ENCODE assay signal across 18 cellular contexts in the genomic region with DNA sequence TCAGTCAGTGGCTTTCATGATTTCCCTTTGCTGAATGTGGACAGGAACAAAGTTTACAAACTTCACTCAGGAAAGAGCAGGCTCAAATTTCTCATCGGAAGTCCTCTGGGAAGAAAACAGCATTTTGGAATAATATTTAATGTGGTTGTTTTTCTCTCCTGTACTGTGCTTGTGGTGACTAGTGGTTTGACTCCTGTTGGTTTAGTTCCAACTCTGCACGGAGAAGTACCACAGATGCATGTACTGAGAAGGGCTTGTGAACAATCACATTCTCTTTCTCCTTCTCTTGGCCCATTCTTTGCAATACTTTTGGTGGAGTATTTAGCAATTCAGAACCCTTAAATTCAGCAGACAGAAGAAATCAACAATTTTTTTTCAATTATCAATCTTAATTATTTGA. TPM values are rescaled to one million over a fixed set of nuclear protein-coding genes. Genes with fewer than 3 reads are reported as not detected.
DNase-seq lines count a peak whose midpoint lies in the region; ATAC-seq, FAIRE-seq and TF ChIP-seq lines count a peak whose summit lies in the region.
"Had no signal": no experiment of that assay in that cellular context is flagged by ENCODE, and none has a peak within 500 bp of the region (broad histone marks: within the 10 kb centered on the region; RNA-seq: fewer than 3 reads in every experiment).

No MANE protein-coding gene starts in this region.

- H3K4me3 Mint-ChIP-seq in osteocyte (ENCODE audit: unreplicated experiment): no peak overlapping the region
- H3K4me3 Mint-ChIP-seq: activated CD8-positive, alpha-beta memory T cell treated with anti-CD3 and anti-CD28 coated beads, Interleukin-2, amount 10 ng/mL, durations not matched to agents 7 days and 5 days; activated naive CD8-positive, alpha-beta T cell treated with anti-CD3 and anti-CD28 coated beads, Interleukin-2, amount 50 U/mL, for 24 hours; endodermal cell had no signal

- H3K9me3 ChIP-seq in endothelial cell of umbilical vein (replicated peaks; ENCODE audit: control insufficient read depth, insufficient read depth, low read length) (no peaks in the 10 kb centered on the region), aorta (ENCODE audit: control insufficient read depth, low read length) (no peaks in the 10 kb centered on the region)
- H3K9me3 ChIP-seq: BLaER1, pancreas had no signal

- 5 to 10% methylated on average over 2 of the region's 2 CpGs for WGBS in aorta, 2 donors

- no peak overlapping the region for H2AFZ ChIP-seq in endothelial cell of umbilical vein (ENCODE audit: low read depth, low read length)

- H3K4me3 ChIP-seq in endothelial cell of umbilical vein (replicated peaks in 1 of 3; ENCODE audit: insufficient read depth in 1 of 3, low read depth in 1 of 3, low read length in 3 of 3): peak overlapping the region in 1 of 3 experiments; percentile 34
- H3K4me3 ChIP-seq in aorta (ENCODE audit: low read length in 2 of 2): no peak overlapping the region
- H3K4me3 ChIP-seq: BLaER1, lung, pancreas had no signal

- dilution Hi-C loops in endothelial cell of umbilical vein (cut with MboI; ENCODE audit: extremely low pct_ligation_motif_present, low sequenced_read_pairs): no loop called here

- DNase-seq in Ammon's horn (ENCODE audit: low spot score) (peak; percentile 14), M059J (ENCODE audit: low read depth) (peak; percentile 84), endothelial cell of umbilical vein (ENCODE audit: low read depth, low spot score) (peak; percentile 86), osteocyte (ENCODE audit: extremely low spot score, unreplicated experiment) (no peak), NCI-H510A (lab: John Stamatoyannopoulos, UW) (no peak), aorta (no peak), GM19240 (ENCODE audit: insufficient read length, low spot score) (no peak)
- no peak for DNase-seq in effector CD4-positive, alpha-beta T cell
- DNase-seq: activated CD8-positive, alpha-beta memory T cell treated with anti-CD3 and anti-CD28 coated beads, Interleukin-2, amount 10 ng/mL, durations not matched to agents 7 days and 5 days; activated naive CD8-positive, alpha-beta T cell treated with anti-CD3 and anti-CD28 coated beads, Interleukin-2, amount 50 U/mL, for 24 hours; endodermal cell; NCI-H1417 treated with DMSO at 0.1 percent for 48 hours; pancreas; SIG-M5; stimulated activated CD4-positive, alpha-beta T cell treated with anti-CD3 and anti-CD28 coated beads, Interleukin-4, amount 100 ng/mL, for 1 hour; stimulated activated naive CD4-positive, alpha-beta T cell treated with Interleukin-2 at 50 U/mL for 16 hours had no signal

- no peaks in the 10 kb centered on the region for H3K36me3 ChIP-seq in endothelial cell of umbilical vein (ENCODE audit: control insufficient read depth in 2 of 2, extremely low read depth in 1 of 2, insufficient read depth in 2 of 2, low read length in 2 of 2)
- no peaks in the 10 kb centered on the region for H3K36me3 ChIP-seq in aorta (ENCODE audit: control insufficient read depth in 1 of 2, insufficient read depth in 2 of 2, low read length in 1 of 2)
- H3K36me3 ChIP-seq: BLaER1, pancreas had no signal

- H3K4me1 ChIP-seq in endothelial cell of umbilical vein (ENCODE audit: control insufficient read depth, extremely low read depth, insufficient read depth, low read length) (peaks cover 62% of the 10 kb centered on the region), aorta (ENCODE audit: control insufficient read depth in 1 of 2, insufficient read depth in 2 of 2, low read length in 2 of 2) (peaks cover 7% of the 10 kb centered on the region in 2 donors)
- H3K4me1 ChIP-seq: BLaER1, pancreas had no signal

- TF ChIP-seq POLR2A in endothelial cell of umbilical vein (IDR thresholded peaks at IDR 0.05; ENCODE audit: low read depth, low read length): peak; percentile 42

- CTCF ChIA-PET in endothelial cell of umbilical vein (lab: Charles Lee): interaction anchor here (1.0 to 2.3 kb wide), 5 partner anchors 9 to 50 kb away, joined by 3 to 9 read pairs (median 4); a partner anchor contains a TSS

- intact Hi-C loops in endothelial cell of umbilical vein (cut with micrococcal nuclease): loop anchor here (2.0 to 5.0 kb wide), 2 partner anchors 266 to 451 kb away; no protein-coding TSS in a partner anchor
- intact Hi-C loops in aorta (cut with DNase I): no loop called here

- no peak for TF ChIP-seq CTCF in endothelial cell of umbilical vein (IDR thresholded peaks at IDR 0.05; ENCODE audit: extremely low read depth in 1 of 2, insufficient read depth in 1 of 2, low read depth in 1 of 2, low read length in 2 of 2)
- no peak for TF ChIP-seq CTCF in osteocyte (IDR thresholded peaks at IDR 0.05)

- peak; percentile 94 for FAIRE-seq in endothelial cell of umbilical vein (lab: Jason Lieb, UNC)
- FAIRE-seq: pancreas had no signal

- H3K27ac ChIP-seq in endothelial cell of umbilical vein (ENCODE audit: insufficient read depth, low read depth, low read length) (peak overlapping the region; percentile 88), aorta (ENCODE audit: low read depth in 1 of 2, low read length in 2 of 2) (no peak overlapping the region)
- H3K27ac ChIP-seq: BLaER1, pancreas had no signal

- H3K4me1 Mint-ChIP-seq in osteocyte (ENCODE audit: unreplicated experiment): peaks cover 52% of the 10 kb centered on the region
- H3K4me1 Mint-ChIP-seq: activated CD8-positive, alpha-beta memory T cell treated with anti-CD3 and anti-CD28 coated beads, Interleukin-2, amount 10 ng/mL, durations not matched to agents 7 days and 5 days; activated naive CD8-positive, alpha-beta T cell treated with anti-CD3 and anti-CD28 coated beads, Interleukin-2, amount 50 U/mL, for 24 hours had no signal

- BruUV-seq in endothelial cell of umbilical vein (replicated peaks; lab: Mats Ljungman, UMichigan): no TSS peak

- no peaks in the 10 kb centered on the region for H4K20me1 ChIP-seq in endothelial cell of umbilical vein (replicated peaks; ENCODE audit: control insufficient read depth, extremely low read depth, insufficient read depth, low read length)
- H4K20me1 ChIP-seq: BLaER1 had no signal

- peaks cover 60% of the 10 kb centered on the region for H3K79me2 ChIP-seq in endothelial cell of umbilical vein (ENCODE audit: control insufficient read depth, insufficient read depth, low read length)

- H3K9me1 ChIP-seq in endothelial cell of umbilical vein (replicated peaks; ENCODE audit: control insufficient read depth, extremely low read depth, insufficient read depth, low read length): no peaks in the 10 kb centered on the region

- no peaks in the 10 kb centered on the region for H3K9me3 Mint-ChIP-seq in osteocyte (ENCODE audit: unreplicated experiment)
- H3K9me3 Mint-ChIP-seq: endodermal cell had no signal

- ATAC-seq in aorta (ENCODE audit: low FRiP score): no peak
- ATAC-seq: activated CD8-positive, alpha-beta memory T cell treated with anti-CD3 and anti-CD28 coated beads, Interleukin-2, amount 10 ng/mL, durations not matched to agents 7 days and 5 days; activated naive CD8-positive, alpha-beta T cell treated with anti-CD3 and anti-CD28 coated beads, Interleukin-2, amount 50 U/mL, for 24 hours; pancreas had no signal

- H3K27ac Mint-ChIP-seq in osteocyte (ENCODE audit: unreplicated experiment): peak overlapping the region; percentile 48
- H3K27ac Mint-ChIP-seq: activated CD8-positive, alpha-beta memory T cell treated with anti-CD3 and anti-CD28 coated beads, Interleukin-2, amount 10 ng/mL, durations not matched to agents 7 days and 5 days; activated naive CD8-positive, alpha-beta T cell treated with anti-CD3 and anti-CD28 coated beads, Interleukin-2, amount 50 U/mL, for 24 hours; endodermal cell had no signal

- peak overlapping the region; percentile 87 for H3K9ac ChIP-seq in endothelial cell of umbilical vein (replicated peaks; ENCODE audit: extremely low read depth, insufficient read depth, low read length)
- H3K9ac ChIP-seq: BLaER1 had no signal

- H3K4me2 ChIP-seq in endothelial cell of umbilical vein (ENCODE audit: insufficient read depth, low read length): peak overlapping the region; percentile 87
- H3K4me2 ChIP-seq: BLaER1 had no signal

- peaks cover 8% of the 10 kb centered on the region for H3K36me3 Mint-ChIP-seq in osteocyte (ENCODE audit: unreplicated experiment)
- H3K36me3 Mint-ChIP-seq: activated CD8-positive, alpha-beta memory T cell treated with anti-CD3 and anti-CD28 coated beads, Interleukin-2, amount 10 ng/mL, durations not matched to agents 7 days and 5 days had no signal

- POLR2A ChIA-PET in endothelial cell of umbilical vein (lab: Charles Lee): no interaction called here

- no peaks in the 10 kb centered on the region for H3K27me3 Mint-ChIP-seq in osteocyte (ENCODE audit: unreplicated experiment)
- H3K27me3 Mint-ChIP-seq: activated CD8-positive, alpha-beta memory T cell treated with anti-CD3 and anti-CD28 coated beads, Interleukin-2, amount 10 ng/mL, durations not matched to agents 7 days and 5 days; activated naive CD8-positive, alpha-beta T cell treated with anti-CD3 and anti-CD28 coated beads, Interleukin-2, amount 50 U/mL, for 24 hours had no signal

- H3K27me3 ChIP-seq in endothelial cell of umbilical vein (ENCODE audit: control insufficient read depth in 2 of 2, insufficient read depth in 2 of 2, low read length in 2 of 2) (no peaks in the 10 kb centered on the region), aorta (ENCODE audit: control insufficient read depth in 1 of 2, insufficient read depth in 2 of 2, low read length in 1 of 2) (no peaks in the 10 kb centered on the region)
- H3K27me3 ChIP-seq: BLaER1, pancreas had no signal

TF ChIP-seq in endothelial cell of umbilical vein, 7 proteins besides CTCF, POLR2A, EP300 and RAD21 (continues in another document):
- TF ChIP-seq JUN (IDR thresholded peaks at IDR 0.05; ENCODE audit: borderline replicate concordance, insufficient read depth, insufficient read length, low read depth) (no peak), EZH2 (IDR thresholded peaks at IDR 0.05; ENCODE audit: borderline replicate concordance, low read depth, low read length, severe bottlenecking) (no peak), FOS (IDR thresholded peaks at IDR 0.05; ENCODE audit: borderline replicate concordance, insufficient read depth, low read length) (no peak), MYC (IDR thresholded peaks at IDR 0.05; ENCODE audit: low read depth, low read length) (no peak)

RNA-seq across cellular contexts. Expression of a gene that starts 13.3 kb away (rescaled TPM):
- total RNA-seq in M059J (2014; rRNA removed; shearing (Covaris generic)): 9.5 and 17.2 TPM in 2 replicates
- total RNA-seq in endothelial cell of umbilical vein (52.3 and 54.4 TPM in 2 replicates), osteocyte (51.9 and 56.1 TPM in 2 replicates), aorta (100 to 1,000 TPM in 1 of 2 donors, 10 to 100 TPM in 1; 96.5 to 113 TPM)
- polyA plus RNA-seq in endothelial cell of umbilical vein (17.7 and 22.3 TPM in 2 replicates), aorta (10 to 100 TPM; 19.3 to 29.2 TPM)
- polyA plus RNA-seq in endothelial cell of umbilical vein (2011; cell fraction: cytosol; rRNA removed): 23.1 and 25.7 TPM in 2 replicates
- 135 and 149 TPM in 2 replicates for polyA plus RNA-seq in endothelial cell of umbilical vein (2011; cell fraction: nucleus; rRNA removed)
- polyA plus RNA-seq in endothelial cell of umbilical vein (2012): 34.7 and 37.6 TPM in 2 replicates
- 72.1 and 74.4 TPM in 2 replicates for polyA minus RNA-seq in endothelial cell of umbilical vein
- polyA minus RNA-seq in endothelial cell of umbilical vein (2011; cell fraction: cytosol; rRNA and poly(A)+ RNA removed): 2.4 TPM
- polyA minus RNA-seq in endothelial cell of umbilical vein (2011; cell fraction: nucleus; rRNA and poly(A)+ RNA removed): 108 and 134 TPM in 2 replicates
- total RNA-seq: activated CD8-positive, alpha-beta memory T cell treated with anti-CD3 and anti-CD28 coated beads, Interleukin-2, amount 10 ng/mL, durations not matched to agents 7 days and 5 days had no signal

Comparison
In these comparisons a context has a peak if more than half of its experiments do, and no peak if none do; other contexts are left out.
1. DNase-seq: peak in Ammon's horn (single experiment), M059J (single experiment) and endothelial cell of umbilical vein (single experiment); none in osteocyte (single experiment), NCI-H510A (single experiment), effector CD4-positive, alpha-beta T cell (single experiment), aorta (0 of 2) and GM19240 (single experiment).